In the genomic region with DNA sequence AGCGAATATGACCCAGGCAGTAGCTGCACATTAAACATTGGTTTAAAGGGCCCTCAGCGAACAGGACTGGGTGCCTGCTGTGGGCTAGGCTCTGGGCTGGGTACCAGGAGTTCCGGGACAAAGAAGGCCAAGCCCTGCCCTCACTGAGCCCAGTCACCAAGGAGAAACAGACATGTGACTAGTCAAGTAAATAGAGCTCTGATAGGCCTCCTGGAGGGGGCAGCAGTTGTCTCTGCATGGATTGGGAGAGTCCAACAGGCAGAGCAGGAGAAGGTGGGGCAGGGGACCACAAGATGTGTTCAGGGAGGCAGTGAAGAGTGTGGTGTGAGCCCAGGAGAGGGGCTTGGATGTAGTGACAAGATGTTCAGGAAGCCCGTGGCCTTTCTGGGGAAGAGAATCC, we compare ENCODE assay signal across 10 cellular contexts. TPM values are rescaled to one million over a fixed set of nuclear protein-coding genes. Genes with fewer than 3 reads are reported as not detected.
DNase-seq lines count a peak whose midpoint lies in the region; ATAC-seq, FAIRE-seq and TF ChIP-seq lines count a peak whose summit lies in the region.
"Had no signal": no experiment of that assay in that cellular context is flagged by ENCODE, and none has a peak within 500 bp of the region (broad histone marks: within the 10 kb centered on the region; RNA-seq: fewer than 3 reads in every experiment).

No MANE protein-coding gene starts in this region.

- ATAC-seq in pancreas (peak; percentile 45 to 75 (median 68)), HG02840 (IDR thresholded peaks at IDR 0.05; ENCODE audit: low FRiP score, unreplicated experiment) (no peak), GM19397 (IDR thresholded peaks at IDR 0.05; ENCODE audit: unreplicated experiment) (no peak)

- H3K4me1 ChIP-seq in pancreas (peaks cover 16 to 51% (median 17%) of the 10 kb centered on the region in 3 donors), esophagus muscularis mucosa (peaks cover 50 to 68% (median 57%) of the 10 kb centered on the region in 4 donors)

- intact Hi-C loops in pancreas (cut with DNase I) (no loop called here), esophagus muscularis mucosa (cut with DNase I) (no loop called here)

- WGBS in pancreas, 2 donors, result 33 to 35% methylated on average over 4 of the region's 4 CpGs
- WGBS in esophagus muscularis mucosa, result 62% methylated on average over 4 of the region's 4 CpGs

- H3K27me3 ChIP-seq in pancreas (no peaks in the 10 kb centered on the region), esophagus muscularis mucosa (no peaks in the 10 kb centered on the region)

- H3K4me3 ChIP-seq in pancreas, result peak overlapping the region in 2 of 4 donors; percentile 98 to 99
- H3K4me3 ChIP-seq in esophagus muscularis mucosa, result no peak overlapping the region

- no peaks in the 10 kb centered on the region for H3K36me3 ChIP-seq in pancreas
- H3K36me3 ChIP-seq in esophagus muscularis mucosa, result peaks cover 0 to 18% (median 5%) of the 10 kb centered on the region in 4 donors

- TF ChIP-seq POLR2A in esophagus muscularis mucosa (IDR thresholded peaks at IDR 0.05; ENCODE audit: low read depth), result no peak

- H3K27ac ChIP-seq in pancreas (peak overlapping the region in 1 of 4 donors; percentile 27), esophagus muscularis mucosa (replicated peaks in 1 of 4) (peak overlapping the region in 1 of 4 donors; percentile 10)

- H3K9me3 ChIP-seq in pancreas, result no peaks in the 10 kb centered on the region
- H3K9me3 ChIP-seq in esophagus muscularis mucosa, result no peaks in the 10 kb centered on the region

- no peak for TF ChIP-seq CTCF in pancreas (IDR thresholded peaks at IDR 0.05)
- TF ChIP-seq CTCF in esophagus muscularis mucosa (IDR thresholded peaks at IDR 0.05), result no peak

- TF ChIP-seq EP300 in esophagus muscularis mucosa (IDR thresholded peaks at IDR 0.05), result no peak

- DNase-seq in NCI-H2081 (lab: John Stamatoyannopoulos, UW), result peak; percentile 24 to 68
- DNase-seq in NCI-H2081 treated with DMSO at 0.1 percent for 48 hours (lab: John Stamatoyannopoulos, UW), result no peak
- DNase-seq in NCI-H146 treated with DMSO at 0.1 percent for 48 hours (lab: John Stamatoyannopoulos, UW; ENCODE audit: unreplicated experiment), result peak; percentile 74
- peak; percentile 51 for DNase-seq in dedifferentiated amniotic fluid mesenchymal stem cell (ENCODE audit: extremely low spot score)
- peak; percentile 63 to 79 (median 74) for DNase-seq in pancreas
- no peak for DNase-seq in esophagus muscularis mucosa (ENCODE audit: extremely low spot score)

- FAIRE-seq in pancreas (lab: Jason Lieb, UNC), result no peak
- FAIRE-seq: G401.6 had no signal

RNA-seq across cellular contexts. Expression of gene HM13, which starts 3.1 kb away (rescaled TPM):
- total RNA-seq in pancreas (100 to 1,000 TPM; 139 to 237 (median 184) TPM), esophagus muscularis mucosa (10 to 100 TPM; 41.5 to 67.7 (median 47.6) TPM)
- polyA plus RNA-seq in pancreas, result 100 to 1,000 TPM; 178 to 286 TPM

RNA-seq across cellular contexts. Expression of gene REM1, which starts 42.3 kb away (rescaled TPM):
- total RNA-seq in pancreas, result under 1 TPM in 5 of 6 donors, not detected in 1; 0.14 to 0.56 (median 0.26) TPM
- 1 to 10 TPM in 1 of 2 donors, under 1 TPM in 1; 0.87 to 1.7 TPM for polyA plus RNA-seq in pancreas
- total RNA-seq in esophagus muscularis mucosa, result 10 to 100 TPM in 1 of 4 donors, 1 to 10 TPM in 3; 3.7 to 10.2 (median 7.1) TPM
- total RNA-seq: activated CD8-positive, alpha-beta memory T cell treated with anti-CD3 and anti-CD28 coated beads for 36 hours had no signal

RNA-seq across cellular contexts. Expression of gene DEFB124, which starts 42.4 kb away (rescaled TPM):
- total RNA-seq in pancreas (under 1 TPM in 1 of 6 donors, not detected in 5; 0.32 TPM), esophagus muscularis mucosa (not detected)
- polyA plus RNA-seq in pancreas, result not detected
- total RNA-seq: activated CD8-positive, alpha-beta memory T cell treated with anti-CD3 and anti-CD28 coated beads for 36 hours had no signal

Comparison
In these comparisons a context has a peak if more than half of its experiments do, and no peak if none do; other contexts are left out.
1. DNase-seq: peak in NCI-H2081 (2 of 2), NCI-H146 treated with DMSO at 0.1 percent for 48 hours (single experiment), dedifferentiated amniotic fluid mesenchymal stem cell (single experiment) and pancreas (6 of 6); none in NCI-H2081 treated with DMSO at 0.1 percent for 48 hours (single experiment) and esophagus muscularis mucosa (single experiment).
2. ATAC-seq: peak in pancreas (4 of 4); none in HG02840 (single experiment) and GM19397 (single experiment).